1 cellular context compared by ENCODE assay signal in the genomic region with DNA sequence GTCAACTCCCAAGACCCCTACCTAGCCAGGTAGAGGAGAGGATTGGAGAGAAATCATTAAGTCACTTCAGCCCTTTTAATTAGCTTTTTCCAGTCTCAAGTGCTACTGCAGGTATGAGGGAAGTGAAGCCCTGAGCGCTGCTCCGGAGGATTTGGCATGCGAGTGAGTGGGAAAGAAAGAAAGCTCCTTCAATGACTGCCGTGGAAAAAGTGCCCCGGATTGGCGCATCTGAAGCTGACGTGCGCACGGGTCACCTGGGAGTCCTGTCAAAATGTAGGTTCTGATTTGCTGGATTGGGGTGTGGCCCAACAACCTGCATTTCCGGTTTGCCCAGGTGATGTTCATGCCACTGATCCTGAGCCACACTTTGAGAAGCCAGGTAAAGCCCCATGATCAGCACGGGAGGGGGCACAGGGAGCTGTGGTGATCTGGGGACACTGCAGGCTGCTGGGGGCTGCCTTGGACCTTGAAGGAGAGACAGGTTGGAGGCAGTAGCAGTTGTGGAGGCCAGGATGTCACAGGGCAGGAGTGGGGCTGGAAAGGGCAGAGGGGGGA.
TF ChIP-seq lines count a peak whose summit lies in the region.

No MANE protein-coding gene starts in this region.

TF ChIP-seq in GM23338, 12 proteins besides CTCF, POLR2A, EP300 and RAD21 (continued from another document):
- TF ChIP-seq ZNF462 (CRISPR knock-in tag; IDR thresholded peaks at IDR 0.05) (no peak), POLR2AphosphoS5 (IDR thresholded peaks at IDR 0.05; ENCODE audit: low read depth) (no peak)
- TF ChIP-seq, protein P1, sequence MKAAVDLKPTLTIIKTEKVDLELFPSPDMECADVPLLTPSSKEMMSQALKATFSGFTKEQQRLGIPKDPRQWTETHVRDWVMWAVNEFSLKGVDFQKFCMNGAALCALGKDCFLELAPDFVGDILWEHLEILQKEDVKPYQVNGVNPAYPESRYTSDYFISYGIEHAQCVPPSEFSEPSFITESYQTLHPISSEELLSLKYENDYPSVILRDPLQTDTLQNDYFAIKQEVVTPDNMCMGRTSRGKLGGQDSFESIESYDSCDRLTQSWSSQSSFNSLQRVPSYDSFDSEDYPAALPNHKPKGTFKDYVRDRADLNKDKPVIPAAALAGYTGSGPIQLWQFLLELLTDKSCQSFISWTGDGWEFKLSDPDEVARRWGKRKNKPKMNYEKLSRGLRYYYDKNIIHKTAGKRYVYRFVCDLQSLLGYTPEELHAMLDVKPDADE (IDR thresholded peaks at IDR 0.05), result no peak
